In the genomic region with DNA sequence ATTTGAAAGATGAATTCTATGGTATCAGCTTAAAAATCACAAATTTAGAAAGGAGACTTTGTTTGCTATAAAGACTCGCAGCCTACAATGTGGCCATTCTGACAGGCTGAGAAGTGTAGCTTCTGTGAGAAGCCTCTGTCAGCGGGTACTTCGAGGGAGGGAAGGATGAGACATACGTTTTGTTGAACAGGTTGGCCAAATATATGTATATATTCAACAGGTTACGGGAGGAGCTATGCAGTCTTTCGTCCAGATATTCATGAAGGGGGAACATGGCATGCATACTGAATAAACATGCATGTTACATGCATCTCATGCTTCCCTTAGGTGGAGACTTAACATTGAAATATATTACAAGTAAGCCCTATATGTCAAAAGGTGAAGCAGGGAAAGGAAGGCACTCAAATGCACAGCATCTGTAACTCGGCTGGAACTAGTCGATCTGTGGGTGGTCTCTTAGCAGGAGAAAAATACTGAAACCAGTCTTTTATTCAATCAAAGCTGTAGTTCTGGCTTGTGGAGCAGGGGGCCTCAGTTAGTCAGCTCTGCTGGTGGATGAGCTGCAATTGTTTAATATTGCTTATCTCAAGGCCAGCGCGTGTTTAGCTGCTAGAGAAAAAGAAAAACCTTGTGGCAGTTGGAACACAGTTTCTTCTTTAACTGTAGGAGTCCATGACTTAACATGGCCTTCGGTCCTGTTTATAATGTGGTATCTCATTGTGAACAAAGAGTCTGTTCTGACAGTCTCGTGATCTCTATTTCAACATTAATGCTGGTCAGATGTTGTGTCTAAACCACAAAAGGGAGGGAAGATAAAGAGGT, we compare ENCODE assay signal across 9 cellular contexts.
DNase-seq lines count a peak whose midpoint lies in the region; ATAC-seq and TF ChIP-seq lines count a peak whose summit lies in the region.
"Had no signal": no experiment of that assay in that cellular context is flagged by ENCODE, and none has a peak within 500 bp of the region (broad histone marks: within the 10 kb centered on the region; RNA-seq: fewer than 3 reads in every experiment).

No MANE protein-coding gene starts in this region.

- H3K4me3 ChIP-seq in fibroblast of villous mesenchyme (ENCODE audit: low read depth, low read length): no peak overlapping the region

- intact Hi-C loops in Right ventricle myocardium inferior (cut with DNase I): no loop called here

- no peak overlapping the region for H3K27ac ChIP-seq in caudate nucleus (ENCODE audit: low read depth, low read length)

- TF ChIP-seq CTCF in fibroblast of villous mesenchyme (IDR thresholded peaks at IDR 0.05; ENCODE audit: insufficient read depth, low read depth, low read length): peak; percentile 48

- ATAC-seq in GM21515 (IDR thresholded peaks at IDR 0.05; ENCODE audit: unreplicated experiment): peak; percentile 51
- ATAC-seq in Right ventricle myocardium inferior: no peak

- DNase-seq in ELR (ENCODE audit: low read depth) (peak; percentile 20), NCI-H146 treated with DMSO at 0.1 percent for 48 hours (lab: John Stamatoyannopoulos, UW; ENCODE audit: unreplicated experiment) (peak; percentile 17), fibroblast of villous mesenchyme (ENCODE audit: low read depth) (peak; percentile 59), caudate nucleus (lab: John Stamatoyannopoulos, UW) (no peak), Right ventricle myocardium inferior (ENCODE audit: missing footprints) (no peak), ureter (ENCODE audit: low spot score) (no peak)
- no peak for DNase-seq in activated CD8-positive, alpha-beta memory T cell treated with anti-CD3 and anti-CD28 coated beads, Interleukin-2, amount 50 U/mL, for 48 hours
- DNase-seq: islet precursor cell had no signal

Comparison
In these comparisons a context has a peak if more than half of its experiments do, and no peak if none do; other contexts are left out.
1. DNase-seq: peak in ELR (single experiment), NCI-H146 treated with DMSO at 0.1 percent for 48 hours (single experiment) and fibroblast of villous mesenchyme (single experiment); none in activated CD8-positive, alpha-beta memory T cell treated with anti-CD3 and anti-CD28 coated beads, Interleukin-2, amount 50 U/mL, for 48 hours (single experiment), caudate nucleus (0 of 61), Right ventricle myocardium inferior (single experiment) and ureter (single experiment).